In the genomic region with DNA sequence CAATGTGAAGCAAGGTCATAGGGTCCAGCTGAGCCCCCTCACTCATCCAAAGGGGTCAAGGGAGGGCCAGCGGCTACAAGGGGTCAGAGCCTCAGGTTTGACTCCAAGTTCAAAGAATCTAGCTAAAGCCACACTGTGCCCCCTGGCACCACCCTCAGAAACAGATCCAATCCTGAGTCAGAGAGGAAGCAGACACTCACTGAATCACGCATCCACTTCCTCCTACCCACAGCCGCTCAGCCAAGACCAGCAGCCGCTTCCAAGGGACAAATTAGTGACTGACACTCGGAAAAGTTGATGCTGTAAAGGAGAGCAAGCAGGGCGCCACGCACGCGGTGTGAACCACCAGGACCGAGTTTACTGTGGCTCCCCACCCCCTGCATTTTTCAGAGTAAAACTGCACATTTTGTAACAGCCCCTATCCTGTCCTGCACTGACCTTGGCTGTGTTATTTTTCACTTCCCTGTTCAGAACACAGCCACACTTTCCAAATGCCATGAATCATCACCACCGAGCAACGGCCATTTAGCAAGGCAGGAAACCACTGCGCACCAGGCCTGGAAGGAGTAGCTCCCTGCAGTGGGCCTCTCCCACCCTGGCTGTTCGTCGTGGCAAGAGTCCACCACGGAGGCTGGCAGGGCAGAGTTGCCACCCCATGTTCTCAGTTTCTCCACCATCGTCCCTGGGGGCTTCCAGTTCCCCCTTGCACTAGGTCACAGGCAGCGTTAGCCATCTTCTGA, we compare ENCODE assay signal across 1 cellular context.
TF ChIP-seq lines count a peak whose summit lies in the region.

No MANE protein-coding gene starts in this region.

TF ChIP-seq in K562, 482 proteins besides CTCF, POLR2A, EP300 and RAD21 (continued from another document and continues in another):
- TF ChIP-seq ZNF609 (CRISPR knock-in tag; IDR thresholded peaks at IDR 0.05; ENCODE audit: borderline replicate concordance) (no peak), ASH1L (IDR thresholded peaks at IDR 0.05; ENCODE audit: borderline replicate concordance, low read depth, partially characterized antibody) (no peak), ZNF592 (IDR thresholded peaks at IDR 0.05) (peak; percentile 98), NFIC (IDR thresholded peaks at IDR 0.05) (peak; percentile 38), ZKSCAN1 (IDR thresholded peaks at IDR 0.05; ENCODE audit: low read depth, low read length) (0 out of 2 replicates have a peak, but pooled peaks have one; percentile 12), NR2F6 (CRISPR knock-in tag; IDR thresholded peaks at IDR 0.05) (no peak), KAT2B (IDR thresholded peaks at IDR 0.05; ENCODE audit: low read depth, low read length) (no peak), PKNOX1 (IDR thresholded peaks at IDR 0.05) (peak; percentile 63), IFI16 (CRISPR knock-in tag; IDR thresholded peaks at IDR 0.05) (0 out of 2 replicates have a peak, but pooled peaks have one; percentile 44), GABPB1 (CRISPR knock-in tag; IDR thresholded peaks at IDR 0.05) (peak; percentile 58; the same call in 1 of the 2 replicates), PTTG1 (tag; IDR thresholded peaks at IDR 0.05; ENCODE audit: low read depth) (peak; percentile 46; the same call in 1 of the 2 replicates), ZSCAN32 (CRISPR knock-in tag; IDR thresholded peaks at IDR 0.05) (0 out of 2 replicates have a peak, but pooled peaks have one; percentile 11), NFRKB (IDR thresholded peaks at IDR 0.05; ENCODE audit: low read depth) (peak; percentile 82), E2F3 (CRISPR knock-in tag; IDR thresholded peaks at IDR 0.05) (peak; percentile 72), CEBPG (CRISPR knock-in tag; IDR thresholded peaks at IDR 0.05) (peak; percentile 32; the same call in 1 of the 2 replicates), CEBPG (tag; conservative IDR thresholded peaks at IDR 0.05 in 1 of 2, IDR thresholded peaks at IDR 0.05 in 1 of 2) (peak in 1 of 2 experiments; percentile 41; a peak in 1 of 4 replicates), ZNF778 (CRISPR knock-in tag; IDR thresholded peaks at IDR 0.05) (no peak), ZNF197 (CRISPR knock-in tag; IDR thresholded peaks at IDR 0.05; ENCODE audit: low read depth) (0 out of 2 replicates have a peak, but pooled peaks have one; percentile 39), RBFOX2 (IDR thresholded peaks at IDR 0.05; ENCODE audit: low read depth, low read length) (peak; percentile 50), YY1 (IDR thresholded peaks at IDR 0.05; ENCODE audit: borderline replicate concordance in 1 of 3, control insufficient read depth in 1 of 3, extremely low read depth in 1 of 3, insufficient read depth in 3 of 3, insufficient read length in 1 of 3, insufficient replicate concordance in 2 of 3, low read depth in 1 of 3, low read length in 2 of 3) (peak in 2 of 3 experiments; percentile 59 to 79), GTF2E2 (tag; IDR thresholded peaks at IDR 0.05) (peak; percentile 55; the same call in 1 of the 2 replicates), MTA1 (IDR thresholded peaks at IDR 0.05; ENCODE audit: borderline replicate concordance) (peak; percentile 54; the same call in 1 of the 2 replicates)
- TF ChIP-seq, protein P1, sequence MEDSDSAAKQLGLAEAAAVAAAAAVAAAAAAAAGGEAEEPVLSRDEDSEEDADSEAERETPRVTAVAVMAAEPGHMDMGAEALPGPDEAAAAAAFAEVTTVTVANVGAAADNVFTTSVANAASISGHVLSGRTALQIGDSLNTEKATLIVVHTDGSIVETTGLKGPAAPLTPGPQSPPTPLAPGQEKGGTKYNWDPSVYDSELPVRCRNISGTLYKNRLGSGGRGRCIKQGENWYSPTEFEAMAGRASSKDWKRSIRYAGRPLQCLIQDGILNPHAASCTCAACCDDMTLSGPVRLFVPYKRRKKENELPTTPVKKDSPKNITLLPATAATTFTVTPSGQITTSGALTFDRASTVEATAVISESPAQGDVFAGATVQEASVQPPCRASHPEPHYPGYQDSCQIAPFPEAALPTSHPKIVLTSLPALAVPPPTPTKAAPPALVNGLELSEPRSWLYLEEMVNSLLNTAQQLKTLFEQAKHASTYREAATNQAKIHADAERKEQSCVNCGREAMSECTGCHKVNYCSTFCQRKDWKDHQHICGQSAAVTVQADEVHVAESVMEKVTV (CRISPR knock-in tag; IDR thresholded peaks at IDR 0.05) = peak; percentile 46; the same call in 1 of the 2 replicates
- TF ChIP-seq, protein P2, sequence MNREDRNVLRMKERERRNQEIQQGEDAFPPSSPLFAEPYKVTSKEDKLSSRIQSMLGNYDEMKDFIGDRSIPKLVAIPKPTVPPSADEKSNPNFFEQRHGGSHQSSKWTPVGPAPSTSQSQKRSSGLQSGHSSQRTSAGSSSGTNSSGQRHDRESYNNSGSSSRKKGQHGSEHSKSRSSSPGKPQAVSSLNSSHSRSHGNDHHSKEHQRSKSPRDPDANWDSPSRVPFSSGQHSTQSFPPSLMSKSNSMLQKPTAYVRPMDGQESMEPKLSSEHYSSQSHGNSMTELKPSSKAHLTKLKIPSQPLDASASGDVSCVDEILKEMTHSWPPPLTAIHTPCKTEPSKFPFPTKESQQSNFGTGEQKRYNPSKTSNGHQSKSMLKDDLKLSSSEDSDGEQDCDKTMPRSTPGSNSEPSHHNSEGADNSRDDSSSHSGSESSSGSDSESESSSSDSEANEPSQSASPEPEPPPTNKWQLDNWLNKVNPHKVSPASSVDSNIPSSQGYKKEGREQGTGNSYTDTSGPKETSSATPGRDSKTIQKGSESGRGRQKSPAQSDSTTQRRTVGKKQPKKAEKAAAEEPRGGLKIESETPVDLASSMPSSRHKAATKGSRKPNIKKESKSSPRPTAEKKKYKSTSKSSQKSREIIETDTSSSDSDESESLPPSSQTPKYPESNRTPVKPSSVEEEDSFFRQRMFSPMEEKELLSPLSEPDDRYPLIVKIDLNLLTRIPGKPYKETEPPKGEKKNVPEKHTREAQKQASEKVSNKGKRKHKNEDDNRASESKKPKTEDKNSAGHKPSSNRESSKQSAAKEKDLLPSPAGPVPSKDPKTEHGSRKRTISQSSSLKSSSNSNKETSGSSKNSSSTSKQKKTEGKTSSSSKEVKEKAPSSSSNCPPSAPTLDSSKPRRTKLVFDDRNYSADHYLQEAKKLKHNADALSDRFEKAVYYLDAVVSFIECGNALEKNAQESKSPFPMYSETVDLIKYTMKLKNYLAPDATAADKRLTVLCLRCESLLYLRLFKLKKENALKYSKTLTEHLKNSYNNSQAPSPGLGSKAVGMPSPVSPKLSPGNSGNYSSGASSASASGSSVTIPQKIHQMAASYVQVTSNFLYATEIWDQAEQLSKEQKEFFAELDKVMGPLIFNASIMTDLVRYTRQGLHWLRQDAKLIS (CRISPR knock-in tag; IDR thresholded peaks at IDR 0.05) = 0 out of 2 replicates have a peak, but pooled peaks have one; percentile 9
- TF ChIP-seq, protein P3, sequence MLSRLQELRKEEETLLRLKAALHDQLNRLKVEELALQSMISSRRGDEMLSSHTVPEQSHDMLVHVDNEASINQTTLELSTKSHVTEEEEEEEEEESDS (CRISPR knock-in tag; IDR thresholded peaks at IDR 0.05) = no peak
- TF ChIP-seq, protein P4, sequence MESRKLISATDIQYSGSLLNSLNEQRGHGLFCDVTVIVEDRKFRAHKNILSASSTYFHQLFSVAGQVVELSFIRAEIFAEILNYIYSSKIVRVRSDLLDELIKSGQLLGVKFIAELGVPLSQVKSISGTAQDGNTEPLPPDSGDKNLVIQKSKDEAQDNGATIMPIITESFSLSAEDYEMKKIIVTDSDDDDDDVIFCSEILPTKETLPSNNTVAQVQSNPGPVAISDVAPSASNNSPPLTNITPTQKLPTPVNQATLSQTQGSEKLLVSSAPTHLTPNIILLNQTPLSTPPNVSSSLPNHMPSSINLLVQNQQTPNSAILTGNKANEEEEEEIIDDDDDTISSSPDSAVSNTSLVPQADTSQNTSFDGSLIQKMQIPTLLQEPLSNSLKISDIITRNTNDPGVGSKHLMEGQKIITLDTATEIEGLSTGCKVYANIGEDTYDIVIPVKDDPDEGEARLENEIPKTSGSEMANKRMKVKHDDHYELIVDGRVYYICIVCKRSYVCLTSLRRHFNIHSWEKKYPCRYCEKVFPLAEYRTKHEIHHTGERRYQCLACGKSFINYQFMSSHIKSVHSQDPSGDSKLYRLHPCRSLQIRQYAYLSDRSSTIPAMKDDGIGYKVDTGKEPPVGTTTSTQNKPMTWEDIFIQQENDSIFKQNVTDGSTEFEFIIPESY (CRISPR knock-in tag; IDR thresholded peaks at IDR 0.05) = peak; percentile 99
- TF ChIP-seq, protein P5, sequence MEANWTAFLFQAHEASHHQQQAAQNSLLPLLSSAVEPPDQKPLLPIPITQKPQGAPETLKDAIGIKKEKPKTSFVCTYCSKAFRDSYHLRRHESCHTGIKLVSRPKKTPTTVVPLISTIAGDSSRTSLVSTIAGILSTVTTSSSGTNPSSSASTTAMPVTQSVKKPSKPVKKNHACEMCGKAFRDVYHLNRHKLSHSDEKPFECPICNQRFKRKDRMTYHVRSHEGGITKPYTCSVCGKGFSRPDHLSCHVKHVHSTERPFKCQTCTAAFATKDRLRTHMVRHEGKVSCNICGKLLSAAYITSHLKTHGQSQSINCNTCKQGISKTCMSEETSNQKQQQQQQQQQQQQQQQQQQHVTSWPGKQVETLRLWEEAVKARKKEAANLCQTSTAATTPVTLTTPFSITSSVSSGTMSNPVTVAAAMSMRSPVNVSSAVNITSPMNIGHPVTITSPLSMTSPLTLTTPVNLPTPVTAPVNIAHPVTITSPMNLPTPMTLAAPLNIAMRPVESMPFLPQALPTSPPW (CRISPR knock-in tag; IDR thresholded peaks at IDR 0.05) = peak; percentile 42
